Comparison of ENCODE assay signal across 8 cellular contexts in the genomic region with DNA sequence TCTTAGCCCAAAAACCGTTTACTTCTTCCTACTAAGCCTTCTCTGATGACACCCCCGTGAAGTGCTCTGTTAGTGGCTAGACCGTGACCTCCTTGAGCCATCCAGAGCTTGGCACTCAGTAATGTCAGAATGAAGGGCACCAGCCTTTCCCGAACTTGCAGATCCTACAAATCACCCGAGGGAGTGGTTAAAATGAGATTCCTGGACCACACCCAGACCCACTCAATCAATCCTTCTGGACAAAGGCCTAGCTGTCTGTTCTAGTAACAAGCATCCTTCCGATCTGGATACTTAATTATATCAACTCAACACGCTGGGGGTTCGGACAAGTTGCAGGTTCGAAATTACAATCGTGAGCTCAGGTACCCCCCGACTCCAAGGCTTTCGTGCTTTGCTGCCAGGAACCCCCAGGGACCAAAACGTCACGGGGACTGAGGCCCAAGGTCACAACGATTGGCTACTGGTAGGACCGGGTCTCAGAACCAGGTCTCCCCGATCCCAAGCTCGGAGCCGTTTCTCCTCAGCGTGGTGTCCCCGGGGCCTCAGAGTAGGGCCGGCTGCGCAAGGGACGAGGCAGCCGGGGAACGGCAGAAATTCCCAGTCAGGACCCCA. TPM values are rescaled to one million over a fixed set of nuclear protein-coding genes. Genes with fewer than 3 reads are reported as not detected.
DNase-seq lines count a peak whose midpoint lies in the region; ATAC-seq and TF ChIP-seq lines count a peak whose summit lies in the region.

No MANE protein-coding gene starts in this region.

- peak overlapping the region; percentile 96 to 98 for H3K9ac ChIP-seq in colonic mucosa (ENCODE audit: low read depth in 2 of 2, low read length in 2 of 2)

- no peak for TF ChIP-seq CTCF in DOHH2 (IDR thresholded peaks at IDR 0.05; ENCODE audit: low read depth, low read length, poor library complexity, severe bottlenecking)
- TF ChIP-seq CTCF in colonic mucosa (IDR thresholded peaks at IDR 0.05) = no peak
- no peak for TF ChIP-seq CTCF in right lobe of liver (IDR thresholded peaks at IDR 0.05)

- H3F3A ChIP-seq in DOHH2 (ENCODE audit: control insufficient read depth, insufficient read depth) = no peaks in the 10 kb centered on the region

- H3K27ac ChIP-seq in DOHH2 (ENCODE audit: low read depth, low read length) = peak overlapping the region; percentile 34
- peak overlapping the region; percentile 60 for H3K27ac ChIP-seq in SJSA1
- peak overlapping the region; percentile 39 for H3K27ac ChIP-seq in colonic mucosa
- H3K27ac ChIP-seq in right lobe of liver = peak overlapping the region; percentile 74 to 93 (median 89)

- H3K4me1 ChIP-seq in DOHH2 (ENCODE audit: control insufficient read depth, low read length) (peaks cover 22% of the 10 kb centered on the region), SJSA1 (replicated peaks) (peaks cover 10% of the 10 kb centered on the region), colonic mucosa (no peaks in the 10 kb centered on the region), right lobe of liver (peaks cover 0 to 24% (median 9%) of the 10 kb centered on the region in 4 donors)

- ATAC-seq in GM19467 (IDR thresholded peaks at IDR 0.05; ENCODE audit: unreplicated experiment) (peak; percentile 19), HG03571 (IDR thresholded peaks at IDR 0.05; ENCODE audit: unreplicated experiment) (peak; percentile 30), right lobe of liver (peak; percentile 26 to 50 (median 32))

- H3K79me2 ChIP-seq in DOHH2 (ENCODE audit: control insufficient read depth, low read length) = peaks cover 72% of the 10 kb centered on the region

- DNase-seq in SJSA1 (ENCODE audit: low read depth in 1 of 2, low spot score in 2 of 2) (no peak), colonic mucosa (peak; percentile 44), right lobe of liver (peak in 1 of 3 donors; percentile 39)
- DNase-seq in NK-92 treated with Interleukin-12 subunit alpha and Interleukin-12 subunit beta, amount 100 ng/mL, for 24 hours (lab: John Stamatoyannopoulos, UW) = no peak

- H3K4me3 Mint-ChIP-seq in stimulated activated naive CD8-positive, alpha-beta T cell treated with anti-CD3 and anti-CD28 coated beads, Interleukin-15, Interleukin-2, amounts not matched to agents 100 ng/mL and 50 ng/mL, for 24 hours = peak overlapping the region; percentile 95

- peak overlapping the region; percentile 90 for H3K27ac Mint-ChIP-seq in stimulated activated naive CD8-positive, alpha-beta T cell treated with anti-CD3 and anti-CD28 coated beads, Interleukin-15, Interleukin-2, amounts not matched to agents 100 ng/mL and 50 ng/mL, for 24 hours

- no peaks in the 10 kb centered on the region for H3K27me3 Mint-ChIP-seq in stimulated activated naive CD8-positive, alpha-beta T cell treated with anti-CD3 and anti-CD28 coated beads, Interleukin-15, Interleukin-2, amounts not matched to agents 100 ng/mL and 50 ng/mL, for 24 hours

- no peaks in the 10 kb centered on the region for H3K9me2 ChIP-seq in DOHH2 (replicated peaks; ENCODE audit: control insufficient read depth, low read length)

- WGBS in right lobe of liver (ENCODE audit: insufficient coverage, low coverage, low lambda C conversion rate, missing lambda C conversion rate) = 3% methylated on average over 19 of the region's 26 CpGs

- H3K36me3 ChIP-seq in DOHH2 (ENCODE audit: control insufficient read depth, low read length) (peaks cover 23% of the 10 kb centered on the region), SJSA1 (peaks cover 23% of the 10 kb centered on the region), colonic mucosa (no peaks in the 10 kb centered on the region), right lobe of liver (peaks cover 0 to 8% (median 3%) of the 10 kb centered on the region in 4 donors)

- H3K9me3 ChIP-seq in DOHH2 (ENCODE audit: control insufficient read depth, insufficient read depth, low read length) (no peaks in the 10 kb centered on the region), SJSA1 (replicated peaks) (no peaks in the 10 kb centered on the region), colonic mucosa (no peaks in the 10 kb centered on the region), right lobe of liver (no peaks in the 10 kb centered on the region)

- intact Hi-C loops in colonic mucosa (cut with DNase I) = no loop called here
- intact Hi-C loops in right lobe of liver (cut with DNase I) = no loop called here

- no peak for TF ChIP-seq POLR2A in right lobe of liver (IDR thresholded peaks at IDR 0.05)

- peak overlapping the region; percentile 90 for H3K4me2 ChIP-seq in DOHH2 (ENCODE audit: low read length)

- H3K9me3 Mint-ChIP-seq in stimulated activated naive CD8-positive, alpha-beta T cell treated with anti-CD3 and anti-CD28 coated beads, Interleukin-15, Interleukin-2, amounts not matched to agents 100 ng/mL and 50 ng/mL, for 24 hours = no peaks in the 10 kb centered on the region

- H3K27me3 ChIP-seq in DOHH2 (ENCODE audit: control insufficient read depth, low read length) = no peaks in the 10 kb centered on the region
- no peaks in the 10 kb centered on the region for H3K27me3 ChIP-seq in SJSA1 (replicated peaks)
- no peaks in the 10 kb centered on the region for H3K27me3 ChIP-seq in colonic mucosa
- H3K27me3 ChIP-seq in right lobe of liver = no peaks in the 10 kb centered on the region

- H4K20me1 ChIP-seq in DOHH2 (ENCODE audit: control insufficient read depth, insufficient read depth, low read depth, low read length) = no peaks in the 10 kb centered on the region

- H3K4me3 ChIP-seq in DOHH2 (ENCODE audit: low read length) = peak overlapping the region; percentile 82
- peak overlapping the region; percentile 84 for H3K4me3 ChIP-seq in SJSA1
- H3K4me3 ChIP-seq in colonic mucosa = peak overlapping the region; percentile 63
- peak overlapping the region; percentile 93 to 100 (median 96) for H3K4me3 ChIP-seq in right lobe of liver

- H3K36me3 Mint-ChIP-seq in stimulated activated naive CD8-positive, alpha-beta T cell treated with anti-CD3 and anti-CD28 coated beads, Interleukin-15, Interleukin-2, amounts not matched to agents 100 ng/mL and 50 ng/mL, for 24 hours (ENCODE audit: low read depth) = peaks cover 17% of the 10 kb centered on the region

- peaks cover 37% of the 10 kb centered on the region for H3K4me1 Mint-ChIP-seq in stimulated activated naive CD8-positive, alpha-beta T cell treated with anti-CD3 and anti-CD28 coated beads, Interleukin-15, Interleukin-2, amounts not matched to agents 100 ng/mL and 50 ng/mL, for 24 hours (ENCODE audit: low read depth)

RNA-seq across cellular contexts. Expression of a gene that starts 0.5 kb away (rescaled TPM):
- 77.5 and 78.7 TPM in 2 replicates for total RNA-seq in SJSA1 (2014; rRNA removed; shearing (Covaris generic))
- 10 to 100 TPM; 54.9 to 67.4 TPM for total RNA-seq in colonic mucosa
- total RNA-seq in right lobe of liver = 10 to 100 TPM; 23.3 to 27.4 (median 23.9) TPM

RNA-seq across cellular contexts. Expression of a gene that starts 0.6 kb away (rescaled TPM):
- total RNA-seq in SJSA1 (2014; rRNA removed; shearing (Covaris generic)) = 34.6 and 41.5 TPM in 2 replicates
- total RNA-seq in colonic mucosa = 100 to 1,000 TPM; 104 to 125 TPM
- total RNA-seq in right lobe of liver = 10 to 100 TPM; 43.2 to 81.4 (median 55.3) TPM

RNA-seq across cellular contexts. Expression of a gene that starts 15.8 kb away (rescaled TPM):
- total RNA-seq in SJSA1 (2014; rRNA removed; shearing (Covaris generic)) = 129 and 200 TPM in 2 replicates
- total RNA-seq in colonic mucosa (10 to 100 TPM; 55.7 to 56.0 TPM), right lobe of liver (10 to 100 TPM; 27.7 to 70.2 (median 35.4) TPM)

RNA-seq across cellular contexts. Expression of a gene that starts 39.7 kb away (rescaled TPM):
- 5.6 and 5.7 TPM in 2 replicates for total RNA-seq in SJSA1 (2014; rRNA removed; shearing (Covaris generic))
- 100 to 1,000 TPM; 121 to 141 TPM for total RNA-seq in colonic mucosa
- total RNA-seq in right lobe of liver = 10 to 100 TPM; 20.0 to 62.1 (median 36.7) TPM

RNA-seq across cellular contexts. Expression of a gene that starts 42.1 kb away (rescaled TPM):
- total RNA-seq in SJSA1 (2014; rRNA removed; shearing (Covaris generic)) = not detected in 2 replicates
- total RNA-seq in colonic mucosa = not detected
- not detected for total RNA-seq in right lobe of liver

Comparison
In these comparisons a context has a peak if more than half of its experiments do, and no peak if none do; other contexts are left out.
1. H3K27ac ChIP-seq: peak in every context shown above with its lines; median percentile 89 in right lobe of liver; 60 in SJSA1; 39 in colonic mucosa; 34 in DOHH2.